Comparison of ENCODE assay signal across 9 cellular contexts in genomic region chr16:68091604-68092261, GRCh38. TPM values are rescaled to one million over a fixed set of nuclear protein-coding genes. Genes with fewer than 3 reads are reported as not detected.
DNase-seq lines count a peak whose midpoint lies in the region; ATAC-seq, FAIRE-seq and TF ChIP-seq lines count a peak whose summit lies in the region.
"Had no signal": no experiment of that assay in that cellular context is flagged by ENCODE, and none has a peak within 500 bp of the region (broad histone marks: within the 10 kb centered on the region; RNA-seq: fewer than 3 reads in every experiment).

No MANE protein-coding gene starts in this region.

- ATAC-seq in HCT116 (peak; percentile 51; the same call in 1 of the 2 replicates), gastroesophageal sphincter (no peak)

- H2AFZ ChIP-seq in ACC112 (ENCODE audit: low read length, unreplicated experiment) (no peak overlapping the region), HCT116 (ENCODE audit: low read depth, low read length, poor library complexity, severe bottlenecking) (no peak overlapping the region), MM.1S (ENCODE audit: low read length) (no peak overlapping the region)

- H3K36me3 ChIP-seq in ACC112 (ENCODE audit: insufficient read depth, low read length), result no peaks in the 10 kb centered on the region
- H3K36me3 ChIP-seq in HCT116 (ENCODE audit: control insufficient read depth in 1 of 2, insufficient read depth in 2 of 2, low read length in 2 of 2), result no peaks in the 10 kb centered on the region
- no peaks in the 10 kb centered on the region for H3K36me3 ChIP-seq in gastroesophageal sphincter
- H3K36me3 ChIP-seq in MM.1S (replicated peaks; ENCODE audit: insufficient read depth, low read length), result no peaks in the 10 kb centered on the region
- no peaks in the 10 kb centered on the region for H3K36me3 ChIP-seq in adrenal gland (replicated peaks in 1 of 2)

- no peak for FAIRE-seq in RCC 7860 (lab: Jason Lieb, UNC)

- peaks cover 6% of the 10 kb centered on the region for H3F3A ChIP-seq in MM.1S (ENCODE audit: insufficient read depth, low read length)

- CTCF ChIA-PET in HCT116 (lab: Charles Lee), result interaction anchor here (1.0 kb wide), 1 partner anchor 51 kb away, joined by 3 read pairs; no protein-coding TSS in a partner anchor

- RAD21 ChIA-PET in HCT116 (lab: Charles Lee; ENCODE audit: low non-redundant PET in 1 of 2, low total read pairs in 2 of 2, uncharacterized antibody in 2 of 2, unreplicated experiment in 2 of 2), result no interaction called here

- H3K9me2 ChIP-seq in HCT116 (ENCODE audit: insufficient read depth) (no peaks in the 10 kb centered on the region), MM.1S (replicated peaks; ENCODE audit: insufficient read depth, low read length) (no peaks in the 10 kb centered on the region)

- H3K4me3 ChIP-seq in ACC112 (ENCODE audit: low read depth, low read length) (peak overlapping the region; percentile 14; the same call in 1 of the 2 replicates), HCT116 (replicated peaks in 1 of 2; ENCODE audit: low read depth in 1 of 2, low read length in 2 of 2) (no peak overlapping the region), gastroesophageal sphincter (no peak overlapping the region), MM.1S (ENCODE audit: low read length) (no peak overlapping the region), adrenal gland (no peak overlapping the region)

- DNase-seq in HCT116 (ENCODE audit: low read depth, low spot score), result no peak
- peak; percentile 9 for DNase-seq in RPMI7951 (ENCODE audit: low read depth)
- no peak for DNase-seq in MM.1S
- DNase-seq in RCC 7860 (ENCODE audit: low spot score), result no peak
- DNase-seq in adrenal gland, result no peak
- no peak for DNase-seq in CD1c-positive myeloid dendritic cell (ENCODE audit: extremely low spot score)
- DNase-seq: activated CD4-positive, alpha-beta T cell treated with anti-CD3 and anti-CD28 coated beads for 4 hours had no signal

- POLR2A ChIA-PET in HCT116 (lab: Charles Lee), result no interaction called here

- intact Hi-C loops in HCT116 (cut with micrococcal nuclease) (no loop called here), adrenal gland (cut with DNase I) (loop anchor here in 1 of 2 donors (10.0 kb wide), 1 partner anchor 143 kb away; the partner anchor contains the start of gene ESRP2)

- peak overlapping the region; percentile 34 for H3K27ac ChIP-seq in ACC112 (ENCODE audit: low read depth, low read length)
- H3K27ac ChIP-seq in HCT116 (ENCODE audit: low read depth, low read length), result peak overlapping the region; percentile 29; the same call in 1 of the 2 replicates
- H3K27ac ChIP-seq in gastroesophageal sphincter, result peak overlapping the region in 3 of 4 donors; percentile 9 to 37 (median 12)
- no peak overlapping the region for H3K27ac ChIP-seq in MM.1S (ENCODE audit: low read length)
- H3K27ac ChIP-seq in adrenal gland, result peak overlapping the region in 1 of 5 donors; percentile 23

- H3K9ac ChIP-seq in HCT116 (ENCODE audit: low read length), result no peak overlapping the region
- no peak overlapping the region for H3K9ac ChIP-seq in MM.1S (ENCODE audit: low read length)

- TF ChIP-seq RAD21 in HCT116 (IDR thresholded peaks at IDR 0.05; ENCODE audit: low read depth), result no peak

- H3K4me2 ChIP-seq in HCT116 (ENCODE audit: low read length) (peak overlapping the region; percentile 29), MM.1S (ENCODE audit: low read depth, low read length) (no peak overlapping the region)

- H3K9me3 ChIP-seq in HCT116 (ENCODE audit: control insufficient read depth in 1 of 2, insufficient read depth in 1 of 2, low read depth in 1 of 2, low read length in 2 of 2) (no peaks in the 10 kb centered on the region), gastroesophageal sphincter (no peaks in the 10 kb centered on the region), MM.1S (replicated peaks; ENCODE audit: insufficient read depth, low read length) (no peaks in the 10 kb centered on the region), adrenal gland (replicated peaks in 1 of 3) (no peaks in the 10 kb centered on the region)

- 85 to 95% methylated on average over 4 of the region's 5 CpGs for WGBS in gastroesophageal sphincter (ENCODE audit: low coverage in 1 of 2), 2 donors
- WGBS in adrenal gland, 4 donors, result 95 to 97% (median 96%) methylated on average over 5 of the region's 5 CpGs

- BruUV-seq in HCT116 (replicated peaks; lab: Mats Ljungman, UMichigan), result no TSS peak

- peaks cover 94% of the 10 kb centered on the region for H3K79me2 ChIP-seq in ACC112 (ENCODE audit: control insufficient read depth, insufficient read depth, low read length, unreplicated experiment)
- H3K79me2 ChIP-seq in HCT116 (ENCODE audit: insufficient read depth, low read length), result peaks cover 98% of the 10 kb centered on the region
- H3K79me2 ChIP-seq in MM.1S (ENCODE audit: low read length), result peaks cover 98% of the 10 kb centered on the region

- TF ChIP-seq CTCF in HCT116 (IDR thresholded peaks at IDR 0.05 in 2 of 3, conservative IDR thresholded peaks at IDR 0.05 in 1 of 3; ENCODE audit: borderline replicate concordance in 1 of 3, insufficient read depth in 1 of 3, low read depth in 2 of 3, low read length in 2 of 3), result no peak
- TF ChIP-seq CTCF in gastroesophageal sphincter (IDR thresholded peaks at IDR 0.05), result no peak
- no peak for TF ChIP-seq CTCF in MM.1S (IDR thresholded peaks at IDR 0.05; ENCODE audit: low read length)
- no peak for TF ChIP-seq CTCF in adrenal gland (IDR thresholded peaks at IDR 0.05)

- H3K27me3 ChIP-seq in ACC112 (ENCODE audit: insufficient read depth, low read length) (no peaks in the 10 kb centered on the region), HCT116 (ENCODE audit: insufficient read depth, low read length) (no peaks in the 10 kb centered on the region), gastroesophageal sphincter (no peaks in the 10 kb centered on the region), MM.1S (replicated peaks; ENCODE audit: insufficient read depth, low read length) (no peaks in the 10 kb centered on the region), adrenal gland (no peaks in the 10 kb centered on the region)

- no peak for TF ChIP-seq POLR2A in HCT116 (IDR thresholded peaks at IDR 0.05; ENCODE audit: borderline replicate concordance, extremely low read depth, insufficient read depth, insufficient read length)
- no peak for TF ChIP-seq POLR2A in gastroesophageal sphincter (IDR thresholded peaks at IDR 0.05)
- no peak for TF ChIP-seq POLR2A in adrenal gland (IDR thresholded peaks at IDR 0.05)

- TF ChIP-seq EP300 in gastroesophageal sphincter (IDR thresholded peaks at IDR 0.05), result no peak

- H3K4me1 ChIP-seq in ACC112 (ENCODE audit: control insufficient read depth, insufficient read depth, low read length, unreplicated experiment) (peaks cover 57% of the 10 kb centered on the region), HCT116 (ENCODE audit: control insufficient read depth in 1 of 2, insufficient read depth in 2 of 2, low read length in 2 of 2) (peaks cover 19 to 22% of the 10 kb centered on the region in 2 experiments; a peak in 3 of 4 replicates), gastroesophageal sphincter (peaks cover 12 to 90% (median 26%) of the 10 kb centered on the region in 3 donors), MM.1S (ENCODE audit: low read length) (peaks cover 36% of the 10 kb centered on the region), adrenal gland (replicated peaks in 1 of 2) (peaks cover 24 to 80% of the 10 kb centered on the region in 2 donors)

- H4K20me1 ChIP-seq in HCT116 (ENCODE audit: insufficient read depth) (peaks cover 9% of the 10 kb centered on the region; the same call in 1 of the 2 replicates), MM.1S (ENCODE audit: insufficient read depth, low read length) (peaks cover 10% of the 10 kb centered on the region; the same call in 1 of the 2 replicates)

TF ChIP-seq in HCT116, 20 proteins besides CTCF, POLR2A, EP300 and RAD21 (continues in another document):
- TF ChIP-seq EZH2 (IDR thresholded peaks at IDR 0.05) (no peak), SRF (IDR thresholded peaks at IDR 0.05; ENCODE audit: low read depth) (no peak), ATF3 (IDR thresholded peaks at IDR 0.05) (no peak), REST (IDR thresholded peaks at IDR 0.05; ENCODE audit: low read depth) (no peak), ELF1 (IDR thresholded peaks at IDR 0.05; ENCODE audit: borderline replicate concordance, low read depth) (no peak), ZNF274 (IDR thresholded peaks at IDR 0.05; ENCODE audit: low read depth, low read length) (no peak), EZH2phosphoT487 (IDR thresholded peaks at IDR 0.05; ENCODE audit: borderline replicate concordance) (no peak), EGR1 (IDR thresholded peaks at IDR 0.05; ENCODE audit: low read depth) (no peak)

RNA-seq across cellular contexts. Expression of gene NFATC3, which starts 6.6 kb away (rescaled TPM):
- total RNA-seq in HCT116 (2021; ENCODE audit: unreplicated experiment) (25.6 TPM), gastroesophageal sphincter (10 to 100 TPM; 42.4 to 50.6 (median 49.3) TPM), adrenal gland (10 to 100 TPM; 26.6 to 81.2 (median 37.7) TPM)
- polyA plus RNA-seq in HCT116 (2012), result 5.2 and 7.2 TPM in 2 replicates
- 22.0 and 22.5 TPM in 2 replicates for total RNA-seq in RPMI7951 (2014; rRNA removed; shearing (Covaris generic))
- 10 to 100 TPM in 2 of 3 donors, 1 to 10 TPM in 1; 6.6 to 20.3 (median 11.6) TPM for polyA plus RNA-seq in adrenal gland
